ENCODE assay signal across 7 cellular contexts in the genomic region with DNA sequence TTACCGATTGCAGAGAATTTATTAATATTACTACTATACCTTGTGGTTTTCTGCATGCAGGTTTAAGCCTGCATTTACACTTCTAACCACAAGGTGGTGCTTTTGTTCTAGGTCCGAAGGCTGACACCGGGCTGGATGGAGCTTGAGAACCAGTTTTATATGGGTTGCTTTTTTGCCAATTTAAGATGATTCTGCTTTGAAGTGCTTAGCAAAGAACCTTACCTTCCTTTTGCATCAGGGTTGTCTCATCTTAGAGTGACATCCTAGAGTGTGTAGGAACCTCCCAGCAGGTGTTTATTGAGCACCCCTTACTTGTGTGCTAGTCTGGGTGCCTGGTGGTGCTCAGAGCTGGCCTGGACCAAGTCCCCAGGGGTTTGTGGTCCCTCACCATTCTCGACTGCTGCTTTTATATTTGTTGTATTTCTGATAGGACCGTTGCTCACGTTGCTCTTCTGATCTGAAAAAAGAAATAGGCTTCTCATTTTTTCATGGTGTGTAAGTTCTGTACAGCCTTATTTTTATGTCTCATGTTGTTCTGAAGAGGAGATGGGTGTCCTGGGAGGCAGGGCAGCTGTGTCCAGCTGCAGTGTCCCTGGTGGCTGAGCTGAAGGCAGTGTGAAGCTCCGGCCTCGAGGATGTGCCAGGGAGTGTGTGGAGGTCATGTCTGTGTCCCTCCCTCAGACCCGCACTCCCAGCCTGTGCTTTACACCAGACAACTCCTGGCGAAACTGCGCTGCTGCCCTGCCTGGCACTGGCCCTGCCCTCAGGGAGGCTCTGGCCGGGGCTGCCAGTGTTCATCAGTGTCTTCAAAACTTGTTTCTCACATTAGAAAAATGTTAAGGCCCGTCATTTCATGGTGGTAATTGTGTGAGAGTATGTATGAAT. TPM values are rescaled to one million over a fixed set of nuclear protein-coding genes. Genes with fewer than 3 reads are reported as not detected.
DNase-seq lines count a peak whose midpoint lies in the region; ATAC-seq, FAIRE-seq and TF ChIP-seq lines count a peak whose summit lies in the region.

No MANE protein-coding gene starts in this region.

- peak; percentile 70 for ATAC-seq in GM21576 (IDR thresholded peaks at IDR 0.05; ENCODE audit: unreplicated experiment)

- TF ChIP-seq CTCF in LNCAP (IDR thresholded peaks at IDR 0.05), result peak; percentile 91
- TF ChIP-seq CTCF in brain (conservative IDR thresholded peaks at IDR 0.05), result peak; percentile 76 to 84

- H3K27me3 Mint-ChIP-seq in brain, result peaks cover 3% of the 10 kb centered on the region

- peak overlapping the region; percentile 77 to 98 (median 92) for H3K27ac Mint-ChIP-seq in brain

- peaks cover 68% of the 10 kb centered on the region for H3K4me1 Mint-ChIP-seq in brain

- no peaks in the 10 kb centered on the region for H3K9me3 Mint-ChIP-seq in brain

- H3K36me3 Mint-ChIP-seq in brain, result peaks cover 43% of the 10 kb centered on the region

- H3K4me3 Mint-ChIP-seq in brain, result peak overlapping the region; percentile 49 to 80 (median 58)

- DNase-seq in SHP77 treated with DMSO at 0.1 percent for 48 hours (lab: John Stamatoyannopoulos, UW), result peak; percentile 21
- DNase-seq in stimulated activated CD4-positive, alpha-beta T cell treated with anti-CD3 and anti-CD28 coated beads, Interleukin-2, amount 100 ng/mL, for 24 hours, result peak; percentile 25 to 42

- FAIRE-seq in G401.6 (lab: Jason Lieb, UNC) (peak; percentile 84), islet of Langerhans (lab: Jason Lieb, UNC) (peak; percentile 62)

RNA-seq across cellular contexts. Expression of gene EHMT1, which starts 54.3 kb away (rescaled TPM):
- polyA plus RNA-seq in brain (ENCODE audit: insufficient read depth, low read depth, low replicate concordance), result 69.6 TPM
